8 cellular contexts compared by ENCODE assay signal in the genomic region with DNA sequence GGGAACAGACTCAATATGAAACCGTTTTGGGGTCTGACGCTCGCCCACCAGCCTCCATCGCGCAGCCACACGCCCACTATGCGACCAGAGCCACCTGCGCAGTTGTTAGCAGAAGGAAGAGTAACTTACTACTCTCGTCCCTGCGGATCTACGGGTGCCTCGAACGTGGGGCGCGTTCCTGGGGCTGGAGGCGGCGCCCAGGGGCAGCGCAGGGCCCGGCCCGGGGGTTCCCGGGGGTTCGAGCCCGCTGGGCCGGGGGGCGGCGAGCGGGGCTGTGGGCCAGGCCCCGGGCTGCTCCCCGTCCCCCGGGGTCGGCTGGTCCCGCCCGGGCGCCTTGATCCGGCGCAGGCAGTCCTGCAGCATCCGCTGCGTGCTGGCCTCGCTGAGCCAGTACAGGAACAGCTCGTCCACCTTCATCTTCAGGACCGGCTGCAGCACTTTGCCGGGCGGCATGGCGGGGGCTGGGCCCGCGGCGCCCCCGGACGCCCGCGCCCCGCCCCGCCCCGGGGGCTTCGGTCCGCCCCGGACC. TPM values are rescaled to one million over a fixed set of nuclear protein-coding genes. Genes with fewer than 3 reads are reported as not detected.
DNase-seq lines count a peak whose midpoint lies in the region; TF ChIP-seq lines count a peak whose summit lies in the region.

No MANE protein-coding gene starts in this region.

- TF ChIP-seq CTCF in HFFc6 (IDR thresholded peaks at IDR 0.05) (no peak), Peyer's patch (IDR thresholded peaks at IDR 0.05) (no peak), nephron progenitor cell (IDR thresholded peaks at IDR 0.05) (no peak)

- H3K36me3 Mint-ChIP-seq in HFFc6 (ENCODE audit: low read depth) = no peaks in the 10 kb centered on the region
- H3K36me3 Mint-ChIP-seq in dendritic cell treated with granulocyte-macrophage colony-stimulating factor and Interleukin-4, amounts not matched to agents 40 ng/mL and 50 ng/mL, for 4 days (ENCODE audit: low read depth) = peaks cover 6% of the 10 kb centered on the region
- H3K36me3 Mint-ChIP-seq in nephron progenitor cell (ENCODE audit: low read depth) = peaks cover 5% of the 10 kb centered on the region

- peak overlapping the region; percentile 84 for H3K4me3 ChIP-seq in GM08714 (ENCODE audit: low read length)
- peak overlapping the region; percentile 76 to 100 (median 92) for H3K4me3 ChIP-seq in Peyer's patch

- H3K27ac Mint-ChIP-seq in HFFc6 (no peak overlapping the region; the same call in 1 of the 2 replicates), nephron progenitor cell (no peak overlapping the region)
- peak overlapping the region; percentile 99 for H3K27ac Mint-ChIP-seq in dendritic cell treated with granulocyte-macrophage colony-stimulating factor and Interleukin-4, amounts not matched to agents 40 ng/mL and 50 ng/mL, for 4 days

- H3K4me3 Mint-ChIP-seq in HFFc6 (peak overlapping the region; percentile 66), nephron progenitor cell (peak overlapping the region; percentile 80)
- peak overlapping the region; percentile 53 for H3K4me3 Mint-ChIP-seq in dendritic cell treated with granulocyte-macrophage colony-stimulating factor and Interleukin-4, amounts not matched to agents 40 ng/mL and 50 ng/mL, for 4 days

- peaks cover 0 to 13% (median 3%) of the 10 kb centered on the region in 4 donors for H3K4me1 ChIP-seq in Peyer's patch

- H3K27me3 ChIP-seq in Peyer's patch = no peaks in the 10 kb centered on the region

- H3K9me3 ChIP-seq in Peyer's patch = no peaks in the 10 kb centered on the region

- DNase-seq in HFFc6 (no peak), Peyer's patch (no peak), nephron progenitor cell (no peak), midbrain (lab: John Stamatoyannopoulos, UW) (no peak), DMS153 (lab: John Stamatoyannopoulos, UW) (no peak), SIG-M5 treated with dmso at 0.1 percent for 504 hours (lab: John Stamatoyannopoulos, UW; ENCODE audit: unreplicated experiment) (no peak)

- H3K27ac ChIP-seq in Peyer's patch = peak overlapping the region; percentile 95 to 99 (median 99)

- H3K36me3 ChIP-seq in Peyer's patch = no peaks in the 10 kb centered on the region

- H3K9me3 Mint-ChIP-seq in HFFc6 = no peaks in the 10 kb centered on the region
- H3K9me3 Mint-ChIP-seq in dendritic cell treated with granulocyte-macrophage colony-stimulating factor and Interleukin-4, amounts not matched to agents 40 ng/mL and 50 ng/mL, for 4 days = no peaks in the 10 kb centered on the region
- no peaks in the 10 kb centered on the region for H3K9me3 Mint-ChIP-seq in nephron progenitor cell

- 0 out of 2 replicates have a peak, but pooled peaks cover 7% of the 10 kb centered on the region for H3K4me1 Mint-ChIP-seq in HFFc6 (ENCODE audit: low read depth)
- peaks cover 5% of the 10 kb centered on the region for H3K4me1 Mint-ChIP-seq in dendritic cell treated with granulocyte-macrophage colony-stimulating factor and Interleukin-4, amounts not matched to agents 40 ng/mL and 50 ng/mL, for 4 days (ENCODE audit: low read depth)
- H3K4me1 Mint-ChIP-seq in nephron progenitor cell = peaks cover 26% of the 10 kb centered on the region

- peaks cover 3% of the 10 kb centered on the region; the same call in 1 of the 2 replicates for H3K27me3 Mint-ChIP-seq in HFFc6 (ENCODE audit: insufficient read depth)
- H3K27me3 Mint-ChIP-seq in dendritic cell treated with granulocyte-macrophage colony-stimulating factor and Interleukin-4, amounts not matched to agents 40 ng/mL and 50 ng/mL, for 4 days = no peaks in the 10 kb centered on the region
- H3K27me3 Mint-ChIP-seq in nephron progenitor cell (ENCODE audit: low read depth, poor library complexity) = peaks cover 6% of the 10 kb centered on the region

- intact Hi-C loops in dendritic cell treated with granulocyte-macrophage colony-stimulating factor and Interleukin-4, amounts not matched to agents 40 ng/mL and 50 ng/mL, for 4 days (cut with micrococcal nuclease) = loop anchor here (5.0 kb wide), 1 partner anchor 109 kb away; no protein-coding TSS in a partner anchor

- TF ChIP-seq POLR2A in Peyer's patch (IDR thresholded peaks at IDR 0.05) = no peak

RNA-seq across cellular contexts. Expression of a gene that starts 0.4 kb away (rescaled TPM):
- 10 to 100 TPM; 11.7 to 20.5 (median 13.9) TPM for total RNA-seq in HFFc6 (2021; fragmentation: NEBNext Ultra II Directional; extraction: Animal tissue kit (Norgen Biotek cat#: 25700))
- 10 to 100 TPM in 2 of 4 donors, 1 to 10 TPM in 2; 4.0 to 65.2 (median 13.1) TPM for total RNA-seq in Peyer's patch
